Comparison of ENCODE assay signal across 11 cellular contexts in genomic region chr11:22703561-22703960, GRCh38. TPM values are rescaled to one million over a fixed set of nuclear protein-coding genes. Genes with fewer than 3 reads are reported as not detected.
DNase-seq lines count a peak whose midpoint lies in the region; ATAC-seq and FAIRE-seq lines count a peak whose summit lies in the region.
"Had no signal": no experiment of that assay in that cellular context is flagged by ENCODE, and none has a peak within 500 bp of the region (broad histone marks: within the 10 kb centered on the region; RNA-seq: fewer than 3 reads in every experiment).

No MANE protein-coding gene starts in this region.

- H3K9me3 ChIP-seq in SJCRH30 (replicated peaks), result no peaks in the 10 kb centered on the region
- H3K9me3 ChIP-seq in MG63, result no peaks in the 10 kb centered on the region
- H3K9me3 ChIP-seq: prostate gland had no signal

- H3K36me3 ChIP-seq in SJCRH30, result no peaks in the 10 kb centered on the region
- H3K36me3 ChIP-seq in MG63, result no peaks in the 10 kb centered on the region
- H3K36me3 ChIP-seq: prostate gland had no signal

- peak; percentile 94 for FAIRE-seq in islet of Langerhans (lab: Jason Lieb, UNC)

- peak overlapping the region; percentile 96 for H3K27ac ChIP-seq in SJCRH30
- H3K27ac ChIP-seq: prostate gland had no signal

- ATAC-seq in HG03039 (IDR thresholded peaks at IDR 0.05; ENCODE audit: unreplicated experiment) (no peak), GM19452 (IDR thresholded peaks at IDR 0.05; ENCODE audit: unreplicated experiment) (no peak)

- H3K27me3 ChIP-seq in SJCRH30 (no peaks in the 10 kb centered on the region), MG63 (no peaks in the 10 kb centered on the region)

- DNase-seq in Ammon's horn (ENCODE audit: low spot score), result peak; percentile 10
- DNase-seq in NCI-H1092 treated with DMSO at 0.1 percent for 48 hours (lab: John Stamatoyannopoulos, UW), result peak; percentile 94
- peak; percentile 58 to 92 for DNase-seq in SJCRH30
- no peak for DNase-seq in T-helper 1 cell
- no peak for DNase-seq in MG63
- DNase-seq: CD4-positive, alpha-beta memory T cell; central memory CD4-positive, alpha-beta T cell had no signal

- H3K4me3 ChIP-seq in SJCRH30 (peak overlapping the region; percentile 29), MG63 (no peak overlapping the region)
- H3K4me3 ChIP-seq: prostate gland had no signal

- peaks cover 30% of the 10 kb centered on the region for H3K4me1 ChIP-seq in SJCRH30
- H3K4me1 ChIP-seq: prostate gland had no signal

RNA-seq across cellular contexts. Expression of gene GAS2, which starts 37.1 kb away (rescaled TPM):
- total RNA-seq in SJCRH30 (2014; rRNA removed; shearing (Covaris generic)), result 3.7 and 4.4 TPM in 2 replicates
- not detected in 2 replicates for total RNA-seq in MG63 (2014; rRNA removed; shearing (Covaris generic); ENCODE audit: low replicate concordance)

Comparison
In these comparisons a context has a peak if more than half of its experiments do, and no peak if none do; other contexts are left out.
1. DNase-seq: peak in Ammon's horn (single experiment), NCI-H1092 treated with DMSO at 0.1 percent for 48 hours (single experiment) and SJCRH30 (2 of 2); none in T-helper 1 cell (0 of 5) and MG63 (single experiment).